ENCODE assay signal across 24 cellular contexts in the genomic region with DNA sequence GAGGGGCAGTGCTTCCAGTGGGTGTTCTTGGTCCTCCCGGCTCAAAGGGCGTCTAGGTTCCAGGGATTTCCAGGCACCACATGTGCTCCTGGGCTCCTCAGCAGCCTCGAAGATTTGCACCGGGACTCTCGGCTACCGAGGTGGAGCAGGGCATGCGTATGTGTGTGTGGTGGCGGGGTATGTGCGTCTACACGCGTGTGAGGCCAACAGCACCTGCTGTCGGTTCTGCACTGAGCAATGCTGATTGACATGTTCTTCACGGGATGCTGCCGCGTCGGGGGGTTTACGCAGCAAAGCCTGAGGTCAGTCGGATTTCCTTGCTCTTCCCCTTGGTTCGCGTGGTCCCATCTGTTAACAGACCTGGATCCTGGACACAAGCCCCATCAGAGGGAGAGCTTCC.
"Had no signal": no experiment of that assay in that cellular context is flagged by ENCODE, and none has a peak within 500 bp of the region (broad histone marks: within the 10 kb centered on the region; RNA-seq: fewer than 3 reads in every experiment).

No MANE protein-coding gene starts in this region.

- H3K36me3 ChIP-seq: cardiac muscle cell, right lobe of liver, transverse colon, uterus had no signal

- H3K27ac ChIP-seq: body of pancreas, cardiac muscle cell, foreskin keratinocyte, right lobe of liver, skin epidermis, transverse colon, uterus, VCaP had no signal

- H3K4me3 Mint-ChIP-seq: activated naive CD8-positive, alpha-beta T cell treated with anti-CD3 and anti-CD28 coated beads, Interleukin-2, amount 50 U/mL, for 24 hours; activated T-cell treated with anti-CD3 and anti-CD28 coated beads, Interleukin-2, amount 50 U/mL, for 4 hours; nephron progenitor cell; stimulated activated effector memory CD8-positive, alpha-beta T cell treated with anti-CD3 and anti-CD28 coated beads, Interleukin-12 subunit alpha, Interleukin-12 subunit beta, amount 100 ng/mL, for 72 hours; T-helper 2 cell treated with Interferon-gamma antibody and Interleukin-4, amounts not matched to agents 5 μg/mL and 100 μg/mL, for 36 hours had no signal

- H3K27me3 Mint-ChIP-seq: activated naive CD8-positive, alpha-beta T cell treated with anti-CD3 and anti-CD28 coated beads, Interleukin-2, amount 50 U/mL, for 24 hours had no signal

- H3K9me3 ChIP-seq: body of pancreas, right lobe of liver, transverse colon, uterus had no signal

- H3K4me3 ChIP-seq: body of pancreas, cardiac muscle cell, right lobe of liver, skin epidermis, transverse colon, uterus had no signal

- H3K4me1 ChIP-seq: body of pancreas, foreskin keratinocyte, right lobe of liver, transverse colon, uterus had no signal

- H3K27me3 ChIP-seq: body of pancreas, cardiac muscle cell, foreskin keratinocyte, right lobe of liver, transverse colon, uterus had no signal

- H3K4me1 Mint-ChIP-seq: nephron progenitor cell; stimulated activated effector memory CD8-positive, alpha-beta T cell treated with anti-CD3 and anti-CD28 coated beads, Interleukin-12 subunit alpha, Interleukin-12 subunit beta, amount 100 ng/mL, for 72 hours had no signal

- H3K36me3 Mint-ChIP-seq: stimulated activated effector memory CD8-positive, alpha-beta T cell treated with anti-CD3 and anti-CD28 coated beads, Interleukin-12 subunit alpha, Interleukin-12 subunit beta, amount 100 ng/mL, for 72 hours had no signal

- H3K9me3 Mint-ChIP-seq: activated naive CD8-positive, alpha-beta T cell treated with anti-CD3 and anti-CD28 coated beads, Interleukin-2, amount 50 U/mL, for 24 hours; activated T-cell treated with anti-CD3 and anti-CD28 coated beads, Interleukin-2, amount 50 U/mL, for 4 hours; stimulated activated effector memory CD8-positive, alpha-beta T cell treated with anti-CD3 and anti-CD28 coated beads, Interleukin-12 subunit alpha, Interleukin-12 subunit beta, amount 100 ng/mL, for 72 hours had no signal

- H3K27ac Mint-ChIP-seq: activated naive CD8-positive, alpha-beta T cell treated with anti-CD3 and anti-CD28 coated beads, Interleukin-2, amount 50 U/mL, for 24 hours; nephron progenitor cell; stimulated activated effector memory CD8-positive, alpha-beta T cell treated with anti-CD3 and anti-CD28 coated beads, Interleukin-12 subunit alpha, Interleukin-12 subunit beta, amount 100 ng/mL, for 72 hours; T-helper 2 cell treated with Interferon-gamma antibody and Interleukin-4, amounts not matched to agents 5 μg/mL and 100 μg/mL, for 36 hours had no signal

- ATAC-seq: activated naive CD8-positive, alpha-beta T cell treated with anti-CD3 and anti-CD28 coated beads, Interleukin-2, amount 50 U/mL, for 24 hours; activated T-cell treated with anti-CD3 and anti-CD28 coated beads, Interleukin-2, amount 50 U/mL, for 4 hours; body of pancreas; foreskin keratinocyte; left ventricle myocardium superior; stimulated activated effector memory CD8-positive, alpha-beta T cell treated with anti-CD3 and anti-CD28 coated beads, Interleukin-12 subunit alpha, Interleukin-12 subunit beta, amount 100 ng/mL, for 72 hours had no signal

- DNase-seq: activated CD4-positive, alpha-beta T cell treated with anti-CD3 and anti-CD28 coated beads for 1 hour; activated CD4-positive, alpha-beta T cell treated with anti-CD3 and anti-CD28 coated beads, Interleukin-2, amount 50 U/mL, for 1 hour; activated CD8-positive, alpha-beta memory T cell treated with anti-CD3 and anti-CD28 coated beads for 24 hours; activated CD8-positive, alpha-beta memory T cell treated with anti-CD3 and anti-CD28 coated beads, Interleukin-2, amount 50 U/mL, for 4 hours; activated naive CD4-positive, alpha-beta T cell treated with anti-CD3 and anti-CD28 coated beads, Interleukin-2, amount 50 U/mL, for 16 hours; activated naive CD8-positive, alpha-beta T cell treated with anti-CD3 and anti-CD28 coated beads, Interleukin-2, amount 50 U/mL, for 24 hours; activated T-cell treated with anti-CD3 and anti-CD28 coated beads, Interleukin-2, amount 50 U/mL, for 4 hours; body of pancreas; effector CD8-positive, alpha-beta T cell; erythroblast; foreskin keratinocyte; left ventricle myocardium superior; mammary epithelial cell; nephron progenitor cell; nucleus accumbens; stimulated activated CD4-positive, alpha-beta T cell treated with anti-CD3 and anti-CD28 coated beads, Interleukin-1b, Interleukin-23, amount 100 ng/mL, for 48 hours; transverse colon; uterus had no signal
